11 cellular contexts compared by ENCODE assay signal in the genomic region with DNA sequence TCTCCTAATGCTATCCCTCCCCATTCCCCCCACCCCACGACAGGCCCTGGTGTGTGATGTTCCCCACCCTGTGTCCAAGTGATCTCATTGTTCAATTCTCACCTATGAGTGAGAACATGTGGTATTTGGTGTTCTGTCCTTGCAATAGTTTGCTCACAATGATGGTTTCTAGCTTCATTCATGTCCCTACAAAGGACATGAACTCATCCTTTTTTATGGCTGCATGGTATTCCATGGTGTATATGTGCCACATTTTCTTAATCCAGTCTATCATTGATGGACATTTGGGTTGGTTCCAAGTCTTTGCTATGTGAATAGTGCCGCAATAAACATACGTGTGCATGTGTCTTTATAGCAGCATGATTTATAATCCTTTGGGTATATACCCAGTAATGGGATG. TPM values are rescaled to one million over a fixed set of nuclear protein-coding genes. Genes with fewer than 3 reads are reported as not detected.
"Had no signal": no experiment of that assay in that cellular context is flagged by ENCODE, and none has a peak within 500 bp of the region (broad histone marks: within the 10 kb centered on the region; RNA-seq: fewer than 3 reads in every experiment).

No MANE protein-coding gene starts in this region.

RNA-seq across cellular contexts. Expression of gene ANKRD34B, which starts 10.2 kb away (rescaled TPM):
- total RNA-seq: stomach, subcutaneous adipose tissue, suprapubic skin, thoracic aorta, thyroid gland, tibial nerve, transverse colon, ureter, urinary bladder, uterus, vagina had no signal
- polyA plus RNA-seq: stomach, urinary bladder had no signal
